Comparison of ENCODE assay signal across 14 cellular contexts in genomic region chr10:4669585-4669984, GRCh38.
DNase-seq lines count a peak whose midpoint lies in the region; ATAC-seq, FAIRE-seq and TF ChIP-seq lines count a peak whose summit lies in the region.
"Had no signal": no experiment of that assay in that cellular context is flagged by ENCODE, and none has a peak within 500 bp of the region (broad histone marks: within the 10 kb centered on the region; RNA-seq: fewer than 3 reads in every experiment).

No MANE protein-coding gene starts in this region.

- in situ Hi-C loops in IMR-90 (cut with MboI; ENCODE audit: low sequenced_read_pairs), result loop anchor here (10.0 kb wide), 1 partner anchor 425 kb away; no protein-coding TSS in a partner anchor

- peaks cover 29% of the 10 kb centered on the region for H3F3A ChIP-seq in smooth muscle cell (ENCODE audit: low read depth)

- TF ChIP-seq EP300 in H1 (IDR thresholded peaks at IDR 0.05; ENCODE audit: borderline replicate concordance in 1 of 2, low read depth in 2 of 2, low read length in 2 of 2), result no peak

- H3K23ac ChIP-seq in IMR-90 (ENCODE audit: low read depth, low read length) (no peak overlapping the region), H1 (ENCODE audit: insufficient read length) (no peak overlapping the region)

- H4K8ac ChIP-seq in IMR-90 (ENCODE audit: low read depth in 2 of 2, low read length in 2 of 2) (peak overlapping the region; percentile 26 to 57; a peak in 1 of 4 replicates), H1 (ENCODE audit: extremely low read depth, insufficient read depth, low read length) (no peak overlapping the region)

- TF ChIP-seq POLR2A in IMR-90 (IDR thresholded peaks at IDR 0.05; ENCODE audit: low read depth, low read length) (no peak), H1 (IDR thresholded peaks at IDR 0.05; ENCODE audit: control extremely low read depth in 1 of 2, low read depth in 2 of 2, low read length in 2 of 2) (no peak)

- TF ChIP-seq RAD21 in IMR-90 (IDR thresholded peaks at IDR 0.05; ENCODE audit: low read length), result no peak
- TF ChIP-seq RAD21 in H1 (IDR thresholded peaks at IDR 0.05 in 1 of 2, conservative IDR thresholded peaks at IDR 0.05 in 1 of 2; ENCODE audit: low read depth in 2 of 2, low read length in 2 of 2), result no peak

- DNase-seq in IMR-90 (no peak), RWPE2 (ENCODE audit: low spot score) (no peak), H1 (ENCODE audit: low read depth in 1 of 2, low spot score in 2 of 2) (no peak), smooth muscle cell (lab: John Stamatoyannopoulos, UW; ENCODE audit: unreplicated experiment) (no peak), right atrium auricular region (ENCODE audit: low spot score) (no peak)
- DNase-seq in activated CD4-positive, alpha-beta T cell treated with anti-CD3 and anti-CD28 coated beads for 48 hours, result no peak
- DNase-seq: Caco-2; CD8-positive, alpha-beta T cell; DMS53; KG1 had no signal

- H3K36me3 ChIP-seq in IMR-90 (ENCODE audit: control insufficient read depth, insufficient read depth, low read length) (no peaks in the 10 kb centered on the region), RWPE2 (ENCODE audit: low read depth) (peaks cover 10% of the 10 kb centered on the region; the same call in 1 of the 2 replicates), H1 (ENCODE audit: control insufficient read depth in 2 of 4, insufficient read depth in 4 of 4, low read length in 3 of 4) (no peaks in the 10 kb centered on the region; a peak in 1 of 8 replicates), smooth muscle cell (ENCODE audit: low read depth) (no peaks in the 10 kb centered on the region), right atrium auricular region (no peaks in the 10 kb centered on the region)

- no peak overlapping the region for H2BK12ac ChIP-seq in H1 (ENCODE audit: low read depth, low read length)

- H3K79me1 ChIP-seq in IMR-90 (ENCODE audit: low read depth in 1 of 2, low read length in 2 of 2) (peaks cover 3% of the 10 kb centered on the region in 2 experiments; a peak in 1 of 4 replicates), H1 (ENCODE audit: low read depth, low read length) (no peaks in the 10 kb centered on the region)

- H3K4me2 ChIP-seq in IMR-90 (ENCODE audit: low read depth, low read length), result no peak overlapping the region
- no peak overlapping the region for H3K4me2 ChIP-seq in H1 (ENCODE audit: insufficient read depth in 1 of 2, low read depth in 2 of 2, low read length in 2 of 2)
- no peak overlapping the region for H3K4me2 ChIP-seq in smooth muscle cell

- no peak overlapping the region for H3K4me3 ChIP-seq in IMR-90 (ENCODE audit: insufficient read depth, low read depth, low read length)
- no peak overlapping the region for H3K4me3 ChIP-seq in RWPE2 (ENCODE audit: severe bottlenecking)
- no peak overlapping the region for H3K4me3 ChIP-seq in H1 (ENCODE audit: extremely low read depth in 1 of 4, insufficient read depth in 2 of 4, low read depth in 3 of 4, low read length in 4 of 4)
- H3K4me3 ChIP-seq in smooth muscle cell, result no peak overlapping the region
- no peak overlapping the region for H3K4me3 ChIP-seq in right atrium auricular region

- no peak overlapping the region for H2AK9ac ChIP-seq in IMR-90 (replicated peaks; ENCODE audit: low read depth, low read length, poor library complexity)

- 0 out of 2 replicates have a peak overlapping the region, but pooled peaks have one; percentile 2 for H3K18ac ChIP-seq in IMR-90 (ENCODE audit: low read depth, low read length)
- H3K18ac ChIP-seq in H1 (ENCODE audit: extremely low read depth, low read length), result no peak overlapping the region

- POLR2A ChIA-PET in IMR-90 (lab: Charles Lee; ENCODE audit: unreplicated experiment), result no interaction called here
- POLR2A ChIA-PET in H1 (lab: Charles Lee; ENCODE audit: partially characterized antibody), result no interaction called here

- no TSS peak for BruUV-seq in IMR-90 (replicated peaks; lab: Mats Ljungman, UMichigan)

- dilution Hi-C loops in IMR-90 (cut with HindIII; ENCODE audit: low sequenced_read_pairs, unreplicated experiment), result no loop called here

- H2BK20ac ChIP-seq in IMR-90 (ENCODE audit: low read depth, low read length), result peak overlapping the region; percentile 32; the same call in 1 of the 2 replicates
- no peak overlapping the region for H2BK20ac ChIP-seq in H1 (ENCODE audit: low read length)

- H3K27me3 ChIP-seq in IMR-90 (ENCODE audit: control insufficient read depth, insufficient read depth, low read length) (no peaks in the 10 kb centered on the region), RWPE2 (ENCODE audit: insufficient read depth, poor library complexity, severe bottlenecking) (no peaks in the 10 kb centered on the region), H1 (replicated peaks in 1 of 4; ENCODE audit: control insufficient read depth in 3 of 4, extremely low read depth in 1 of 4, insufficient read depth in 3 of 4, low read length in 3 of 4) (no peaks in the 10 kb centered on the region), smooth muscle cell (ENCODE audit: low read depth) (no peaks in the 10 kb centered on the region), right atrium auricular region (no peaks in the 10 kb centered on the region)

- H3K23me2 ChIP-seq in H1 (ENCODE audit: low read depth, low read length), result no peaks in the 10 kb centered on the region

- H2AFZ ChIP-seq in IMR-90 (replicated peaks; ENCODE audit: low read length, poor library complexity) (no peak overlapping the region), H1 (ENCODE audit: low read length) (no peak overlapping the region), smooth muscle cell (ENCODE audit: low read depth) (no peak overlapping the region)

- H3K4me1 ChIP-seq in IMR-90 (ENCODE audit: control insufficient read depth, insufficient read depth, low read length) (peaks cover 7% of the 10 kb centered on the region), RWPE2 (ENCODE audit: insufficient read depth, poor library complexity, severe bottlenecking) (peaks cover 41% of the 10 kb centered on the region), H1 (replicated peaks in 1 of 4; ENCODE audit: control insufficient read depth in 3 of 4, insufficient read depth in 4 of 4, low read length in 3 of 4) (no peaks in the 10 kb centered on the region), smooth muscle cell (ENCODE audit: low read depth) (peaks cover 28% of the 10 kb centered on the region), right atrium auricular region (peaks cover 0 to 1% of the 10 kb centered on the region in 2 donors)
- H3K4me1 ChIP-seq: Caco-2 had no signal

- no peak overlapping the region for H3K9ac ChIP-seq in IMR-90 (ENCODE audit: low read depth, low read length)
- H3K9ac ChIP-seq in H1 (replicated peaks in 1 of 4; ENCODE audit: extremely low read depth in 1 of 4, low read depth in 3 of 4, low read length in 3 of 4), result no peak overlapping the region
- H3K9ac ChIP-seq in smooth muscle cell (ENCODE audit: low read depth), result peak overlapping the region; percentile 75

- ATAC-seq in IMR-90 (ENCODE audit: low read depth) (no peak), RWPE2 (ENCODE audit: low read depth) (no peak), GM18502 (IDR thresholded peaks at IDR 0.05; ENCODE audit: poor library complexity, unreplicated experiment) (no peak)
- ATAC-seq: CD8-positive, alpha-beta T cell had no signal

- H4K20me1 ChIP-seq in IMR-90 (ENCODE audit: insufficient read depth, low read length), result no peaks in the 10 kb centered on the region
- no peaks in the 10 kb centered on the region for H4K20me1 ChIP-seq in H1 (replicated peaks in 1 of 2; ENCODE audit: control insufficient read depth in 1 of 2, insufficient read depth in 2 of 2, low read length in 2 of 2)
- H4K20me1 ChIP-seq in smooth muscle cell (ENCODE audit: low read depth), result no peaks in the 10 kb centered on the region

- H4K91ac ChIP-seq in IMR-90 (ENCODE audit: insufficient read depth, low read depth, low read length), result no peak overlapping the region
- H4K91ac ChIP-seq in H1 (replicated peaks; ENCODE audit: insufficient read length, low read length), result no peak overlapping the region

- intact Hi-C loops in IMR-90 (cut with micrococcal nuclease), result no loop called here

- peak overlapping the region; percentile 13; the same call in 1 of the 2 replicates for H2AK5ac ChIP-seq in IMR-90 (ENCODE audit: low read depth, low read length)
- no peak overlapping the region for H2AK5ac ChIP-seq in H1 (ENCODE audit: low read depth, low read length)

- H2BK5ac ChIP-seq in IMR-90 (ENCODE audit: low read depth, low read length, poor library complexity, severe bottlenecking) (peak overlapping the region; percentile 76), H1 (ENCODE audit: low read depth, low read length) (no peak overlapping the region)

- H3K4ac ChIP-seq in IMR-90 (ENCODE audit: low read depth, low read length) (peak overlapping the region; percentile 8; the same call in 1 of the 2 replicates), H1 (replicated peaks; ENCODE audit: insufficient read length, low read depth, low read length) (no peak overlapping the region)

- H3K14ac ChIP-seq in IMR-90 (replicated peaks; ENCODE audit: low read depth, low read length) (no peak overlapping the region), H1 (ENCODE audit: insufficient read length) (no peak overlapping the region)

- no peak overlapping the region; the same call in 1 of the 2 replicates for H3K56ac ChIP-seq in IMR-90 (ENCODE audit: extremely low read depth, insufficient read depth, low read length)
- H3K56ac ChIP-seq in H1 (replicated peaks; ENCODE audit: insufficient read length, low read depth, low read length), result no peak overlapping the region

- no peak for TF ChIP-seq CTCF in IMR-90 (conservative IDR thresholded peaks at IDR 0.05; ENCODE audit: low read depth, low read length)
- no peak for TF ChIP-seq CTCF in RWPE2 (IDR thresholded peaks at IDR 0.05; ENCODE audit: poor library complexity, severe bottlenecking)
- TF ChIP-seq CTCF in H1 (IDR thresholded peaks at IDR 0.05; ENCODE audit: control extremely low read depth in 1 of 3, insufficient read depth in 1 of 3, low read depth in 1 of 3, low read length in 3 of 3), result no peak
- no peak for TF ChIP-seq CTCF in smooth muscle cell (IDR thresholded peaks at IDR 0.05; ENCODE audit: borderline replicate concordance, insufficient read depth, poor library complexity, severe bottlenecking)
- no peak for TF ChIP-seq CTCF in right atrium auricular region (IDR thresholded peaks at IDR 0.05)

- FAIRE-seq in H1 (lab: Jason Lieb, UNC), result no peak
- FAIRE-seq: GM18507, H54 had no signal

- H3K27ac ChIP-seq in IMR-90 (ENCODE audit: insufficient read depth, low read length) (no peak overlapping the region), RWPE2 (ENCODE audit: poor library complexity, severe bottlenecking) (peak overlapping the region; percentile 98), H1 (ENCODE audit: low read depth, low read length) (no peak overlapping the region), smooth muscle cell (ENCODE audit: low read depth) (peak overlapping the region; percentile 95), right atrium auricular region (no peak overlapping the region)
- H3K27ac ChIP-seq: HL-60 had no signal

- H3K9me3 ChIP-seq in IMR-90 (ENCODE audit: control insufficient read depth, insufficient read depth, low read length), result peaks cover 2% of the 10 kb centered on the region
- H3K9me3 ChIP-seq in RWPE2 (ENCODE audit: severe bottlenecking), result peaks cover 7% of the 10 kb centered on the region
- H3K9me3 ChIP-seq in H1 (ENCODE audit: insufficient read depth in 2 of 2, low read depth in 1 of 2, low read length in 1 of 2), result no peaks in the 10 kb centered on the region
- H3K9me3 ChIP-seq in smooth muscle cell (replicated peaks; ENCODE audit: low read depth), result no peaks in the 10 kb centered on the region
- H3K9me3 ChIP-seq in right atrium auricular region, result peaks cover 6 to 20% of the 10 kb centered on the region in 2 donors

- H2BK120ac ChIP-seq in IMR-90 (ENCODE audit: low read depth, low read length) (peak overlapping the region; percentile 54; the same call in 1 of the 2 replicates), H1 (replicated peaks; ENCODE audit: low read depth, low read length) (no peak overlapping the region)

- H4K5ac ChIP-seq in IMR-90 (ENCODE audit: low read depth, low read length) (no peak overlapping the region), H1 (ENCODE audit: insufficient read length, low read depth, low read length) (no peak overlapping the region)

- H3K9me1 ChIP-seq in IMR-90 (ENCODE audit: insufficient read depth, low read length), result 0 out of 2 replicates have a peak, but pooled peaks cover 2% of the 10 kb centered on the region

- H3K79me2 ChIP-seq in H1 (ENCODE audit: control insufficient read depth in 1 of 2, insufficient read depth in 2 of 2, low read length in 2 of 2) (no peaks in the 10 kb centered on the region), smooth muscle cell (ENCODE audit: low read depth) (no peaks in the 10 kb centered on the region)

- H2BK15ac ChIP-seq in IMR-90 (ENCODE audit: low read depth, low read length) (peak overlapping the region; percentile 11; the same call in 2 of the 3 replicates), H1 (ENCODE audit: low read length) (no peak overlapping the region)

- WGBS in IMR-90 (ENCODE audit: extremely low coverage in 2 of 2, insufficient read length in 1 of 2), 2 experiments, result no CpG with 5 or more reads among the region's 2 CpGs
- WGBS in H1 (ENCODE audit: extremely low coverage in 1 of 2, insufficient coverage in 1 of 2, insufficient read length in 1 of 2, insufficient replicate concordance in 2 of 2, low coverage in 1 of 2, low lambda C conversion rate in 2 of 2, missing lambda C conversion rate in 1 of 2), 2 experiments, result 89% methylated on average over 2 of the region's 2 CpGs; no CpG with 5 or more reads in 1 of the 2 experiments
- 97% methylated on average over 2 of the region's 2 CpGs for WGBS in smooth muscle cell (ENCODE audit: low lambda C conversion rate)

- CTCF ChIA-PET in IMR-90 (lab: Yijun Ruan, JAX) (no interaction called here), H1 (lab: Charles Lee; ENCODE audit: partially characterized antibody) (no interaction called here)

Comparison
In these comparisons a context has a peak if more than half of its experiments do, and no peak if none do; other contexts are left out.
1. H3K27ac ChIP-seq: peak in RWPE2 (single experiment) and smooth muscle cell (single experiment); none in IMR-90 (single experiment), H1 (single experiment) and right atrium auricular region (0 of 2).